In the genomic region with DNA sequence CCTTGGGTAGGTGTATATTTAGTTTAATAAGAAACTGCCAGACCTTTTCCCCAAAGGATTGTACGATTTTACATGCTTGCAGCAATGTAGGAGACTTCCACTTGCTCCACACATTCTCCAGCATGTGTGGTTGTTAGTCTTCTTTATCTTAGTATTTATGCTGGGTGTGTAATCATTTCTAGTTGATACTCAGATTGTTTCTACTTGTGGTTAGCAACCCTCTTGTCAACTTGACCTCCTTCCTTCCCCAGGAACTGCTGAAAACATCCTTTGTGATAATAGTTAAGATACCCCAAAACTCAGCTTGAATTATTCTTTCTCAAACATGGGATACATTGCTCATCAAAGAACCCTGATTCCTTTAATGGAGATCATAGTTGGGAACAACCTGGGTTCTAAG, we compare ENCODE assay signal across 22 cellular contexts. TPM values are rescaled to one million over a fixed set of nuclear protein-coding genes. Genes with fewer than 3 reads are reported as not detected.
DNase-seq lines count a peak whose midpoint lies in the region; ATAC-seq and TF ChIP-seq lines count a peak whose summit lies in the region.
"Had no signal": no experiment of that assay in that cellular context is flagged by ENCODE, and none has a peak within 500 bp of the region (broad histone marks: within the 10 kb centered on the region; RNA-seq: fewer than 3 reads in every experiment).

No MANE protein-coding gene starts in this region.

- H2AK9ac ChIP-seq in IMR-90 (replicated peaks; ENCODE audit: low read depth, low read length, poor library complexity) = no peak overlapping the region

- no peak overlapping the region for H2AK5ac ChIP-seq in IMR-90 (ENCODE audit: low read depth, low read length)

- H3K79me1 ChIP-seq in IMR-90 (ENCODE audit: low read depth in 1 of 2, low read length in 2 of 2) = no peaks in the 10 kb centered on the region

- peak overlapping the region in 2 of 3 donors; percentile 3 to 4 for H3K27ac Mint-ChIP-seq in CD4-positive, CD25-positive, alpha-beta regulatory T cell
- peak overlapping the region in 8 of 10 donors; percentile 1 to 54 (median 22) for H3K27ac Mint-ChIP-seq in naive thymus-derived CD8-positive, alpha-beta T cell
- H3K27ac Mint-ChIP-seq: B cell, CD14-positive monocyte, HFFc6 had no signal

- BruUV-seq in IMR-90 (replicated peaks; lab: Mats Ljungman, UMichigan) = no TSS peak

- H3K56ac ChIP-seq in IMR-90 (ENCODE audit: extremely low read depth, insufficient read depth, low read length) = no peak overlapping the region

- H3K9me1 ChIP-seq in IMR-90 (ENCODE audit: insufficient read depth, low read length) = peaks cover 5% of the 10 kb centered on the region; the same call in 1 of the 2 replicates

- no peak overlapping the region for H3K23ac ChIP-seq in IMR-90 (ENCODE audit: low read depth, low read length)

- H4K91ac ChIP-seq in IMR-90 (ENCODE audit: insufficient read depth, low read depth, low read length) = no peak overlapping the region

- intact Hi-C loops in IMR-90 (cut with micrococcal nuclease) = no loop called here

- no peak overlapping the region for H2BK20ac ChIP-seq in IMR-90 (ENCODE audit: low read depth, low read length)

- CTCF ChIA-PET in IMR-90 (lab: Yijun Ruan, JAX) = no interaction called here

- peaks cover 0 to 4% (median 0%) of the 10 kb centered on the region in 7 donors for H3K9me3 Mint-ChIP-seq in CD4-positive, CD25-positive, alpha-beta regulatory T cell
- peaks cover 0 to 18% (median 4%) of the 10 kb centered on the region in 9 donors for H3K9me3 Mint-ChIP-seq in naive thymus-derived CD8-positive, alpha-beta T cell
- H3K9me3 Mint-ChIP-seq: H9, HFFc6 had no signal

- H3K9ac ChIP-seq in IMR-90 (ENCODE audit: low read depth, low read length) = no peak overlapping the region
- H3K9ac ChIP-seq: KMS-11 had no signal

- no peak overlapping the region for H3K18ac ChIP-seq in IMR-90 (ENCODE audit: low read depth, low read length)

- H3K14ac ChIP-seq in IMR-90 (replicated peaks; ENCODE audit: low read depth, low read length) = no peak overlapping the region

- no peaks in the 10 kb centered on the region for H3K9me3 ChIP-seq in CD4-positive, CD25-positive, alpha-beta regulatory T cell (ENCODE audit: control insufficient read depth in 2 of 2, low read length in 2 of 2)
- H3K9me3 ChIP-seq in IMR-90 (ENCODE audit: control insufficient read depth, insufficient read depth, low read length) = no peaks in the 10 kb centered on the region
- H3K9me3 ChIP-seq: Peyer's patch had no signal

- no peak for TF ChIP-seq POLR2A in IMR-90 (IDR thresholded peaks at IDR 0.05; ENCODE audit: low read depth, low read length)

- no peak for TF ChIP-seq CTCF in IMR-90 (conservative IDR thresholded peaks at IDR 0.05; ENCODE audit: low read depth, low read length)
- no peak for TF ChIP-seq CTCF in choroid plexus epithelial cell (conservative IDR thresholded peaks at IDR 0.05; ENCODE audit: low read depth, low read length)

- H3K4me3 ChIP-seq in CD4-positive, CD25-positive, alpha-beta regulatory T cell (ENCODE audit: low read depth, low read length) = peak overlapping the region; percentile 23
- no peak overlapping the region for H3K4me3 ChIP-seq in IMR-90 (ENCODE audit: insufficient read depth, low read depth, low read length)
- no peak overlapping the region for H3K4me3 ChIP-seq in choroid plexus epithelial cell (ENCODE audit: low read depth, low read length)
- H3K4me3 ChIP-seq: Peyer's patch had no signal

- H3K27me3 ChIP-seq in CD4-positive, CD25-positive, alpha-beta regulatory T cell (ENCODE audit: control insufficient read depth, insufficient read depth, low read length) = no peaks in the 10 kb centered on the region
- H3K27me3 ChIP-seq in IMR-90 (ENCODE audit: control insufficient read depth, insufficient read depth, low read length) = no peaks in the 10 kb centered on the region
- H3K27me3 ChIP-seq: Peyer's patch had no signal

- H3K27ac ChIP-seq in CD4-positive, CD25-positive, alpha-beta regulatory T cell (ENCODE audit: insufficient read depth, low read length, poor library complexity, severe bottlenecking) = no peak overlapping the region
- no peak overlapping the region for H3K27ac ChIP-seq in IMR-90 (ENCODE audit: insufficient read depth, low read length)
- H3K27ac ChIP-seq: HL-60, KMS-11, Peyer's patch had no signal

- no peak overlapping the region for H2BK120ac ChIP-seq in IMR-90 (ENCODE audit: low read depth, low read length)

- peak in 1 of 3 donors; percentile 31 for DNase-seq in CD4-positive, CD25-positive, alpha-beta regulatory T cell
- DNase-seq in IMR-90 (peak; percentile 20), choroid plexus epithelial cell (ENCODE audit: low read depth) (peak; percentile 14), NAMALWA (ENCODE audit: low spot score) (no peak), AG20443 (ENCODE audit: low spot score) (no peak), activated gamma-delta T cell treated with Interleukin-2 at 50 U/mL for 16 hours (no peak)
- no peak for DNase-seq in naive thymus-derived CD8-positive, alpha-beta T cell
- DNase-seq: COR-L47, DMS79, H9, HFFc6, NCI-H1105, NCI-H2029 treated with DMSO at 0.1 percent for 48 hours, NCI-H345, NCI-H524, NCI-H774, Peyer's patch had no signal

- H3K4me1 Mint-ChIP-seq in CD4-positive, CD25-positive, alpha-beta regulatory T cell = peaks cover 7 to 24% (median 18%) of the 10 kb centered on the region in 4 donors
- H3K4me1 Mint-ChIP-seq in naive thymus-derived CD8-positive, alpha-beta T cell = peaks cover 2 to 21% (median 14%) of the 10 kb centered on the region in 4 donors
- H3K4me1 Mint-ChIP-seq: B cell had no signal

- H3K36me3 Mint-ChIP-seq in CD4-positive, CD25-positive, alpha-beta regulatory T cell = peaks cover 45% of the 10 kb centered on the region
- peaks cover 24 to 82% (median 66%) of the 10 kb centered on the region in 3 donors for H3K36me3 Mint-ChIP-seq in naive thymus-derived CD8-positive, alpha-beta T cell

- H3K36me3 ChIP-seq in CD4-positive, CD25-positive, alpha-beta regulatory T cell (ENCODE audit: control insufficient read depth, insufficient read depth, low read length) = peaks cover 8% of the 10 kb centered on the region
- no peaks in the 10 kb centered on the region for H3K36me3 ChIP-seq in IMR-90 (ENCODE audit: control insufficient read depth, insufficient read depth, low read length)

- dilution Hi-C loops in IMR-90 (cut with HindIII; ENCODE audit: low sequenced_read_pairs, unreplicated experiment) = no loop called here

- POLR2A ChIA-PET in IMR-90 (lab: Charles Lee; ENCODE audit: unreplicated experiment) = no interaction called here
- POLR2A ChIA-PET in naive thymus-derived CD8-positive, alpha-beta T cell (lab: Charles Lee) = no interaction called here

- no peak overlapping the region for H3K4ac ChIP-seq in IMR-90 (ENCODE audit: low read depth, low read length)

- WGBS in IMR-90 (ENCODE audit: extremely low coverage in 2 of 2, insufficient read length in 1 of 2), 2 experiments = no CpG with 5 or more reads among the region's 1 CpG

- no peak overlapping the region for H3K4me2 ChIP-seq in IMR-90 (ENCODE audit: low read depth, low read length)
- H3K4me2 ChIP-seq: KMS-11 had no signal

- H3K4me3 Mint-ChIP-seq in CD4-positive, CD25-positive, alpha-beta regulatory T cell = no peak overlapping the region
- H3K4me3 Mint-ChIP-seq in naive thymus-derived CD8-positive, alpha-beta T cell = peak overlapping the region in 1 of 10 donors; percentile 8
- H3K4me3 Mint-ChIP-seq: B cell, CD14-positive monocyte, H9, HFFc6 had no signal

- no peak overlapping the region for H2BK15ac ChIP-seq in IMR-90 (ENCODE audit: low read depth, low read length)

- peaks cover 10% of the 10 kb centered on the region for H3K4me1 ChIP-seq in CD4-positive, CD25-positive, alpha-beta regulatory T cell (ENCODE audit: control insufficient read depth, insufficient read depth, low read length, poor library complexity, severe bottlenecking)
- peaks cover 2% of the 10 kb centered on the region for H3K4me1 ChIP-seq in IMR-90 (ENCODE audit: control insufficient read depth, insufficient read depth, low read length)

- H4K20me1 ChIP-seq in IMR-90 (ENCODE audit: insufficient read depth, low read length) = no peaks in the 10 kb centered on the region

- in situ Hi-C loops in IMR-90 (cut with MboI; ENCODE audit: low sequenced_read_pairs) = no loop called here

- no peak overlapping the region for H2AFZ ChIP-seq in IMR-90 (replicated peaks; ENCODE audit: low read length, poor library complexity)

- H4K8ac ChIP-seq in IMR-90 (ENCODE audit: low read depth in 2 of 2, low read length in 2 of 2) = no peak overlapping the region

- H2BK5ac ChIP-seq in IMR-90 (ENCODE audit: low read depth, low read length, poor library complexity, severe bottlenecking) = no peak overlapping the region

- ATAC-seq in CD4-positive, CD25-positive, alpha-beta regulatory T cell (ENCODE audit: low read depth in 2 of 2) = no peak
- no peak for ATAC-seq in IMR-90 (ENCODE audit: low read depth)
- ATAC-seq in naive thymus-derived CD8-positive, alpha-beta T cell = no peak
- ATAC-seq: SK-N-SH treated with all-trans-retinoic acid at 6 μM for 48 hours had no signal

- H3K27me3 Mint-ChIP-seq in CD4-positive, CD25-positive, alpha-beta regulatory T cell = no peaks in the 10 kb centered on the region
- no peaks in the 10 kb centered on the region for H3K27me3 Mint-ChIP-seq in naive thymus-derived CD8-positive, alpha-beta T cell
- H3K27me3 Mint-ChIP-seq: B cell had no signal

- TF ChIP-seq RAD21 in IMR-90 (IDR thresholded peaks at IDR 0.05; ENCODE audit: low read length) = no peak

- no peak overlapping the region for H4K5ac ChIP-seq in IMR-90 (ENCODE audit: low read depth, low read length)

RNA-seq across cellular contexts. Expression of a gene that starts 37.2 kb away (rescaled TPM):
- 0.94 TPM for total RNA-seq in CD4-positive, CD25-positive, alpha-beta regulatory T cell
- polyA plus RNA-seq in CD4-positive, CD25-positive, alpha-beta regulatory T cell = under 1 TPM in 2 of 4 donors, not detected in 2; 0.09 to 0.20 TPM
- total RNA-seq in IMR-90 (2012; rRNA removed) = 103 and 119 TPM in 2 replicates
- 48.8 and 53.2 TPM in 2 replicates for polyA plus RNA-seq in IMR-90 (2012; rRNA removed)
- 55.0 and 65.2 TPM in 2 replicates for polyA plus RNA-seq in IMR-90 (2012; cell fraction: cytosol; rRNA removed)
- 16.5 and 30.7 TPM in 2 replicates for polyA plus RNA-seq in IMR-90 (2012; cell fraction: nucleus; rRNA removed; ENCODE audit: low replicate concordance)
- under 1 TPM; 0.38 to 0.47 TPM for total RNA-seq in naive thymus-derived CD8-positive, alpha-beta T cell
- polyA plus RNA-seq in naive thymus-derived CD8-positive, alpha-beta T cell = under 1 TPM in 1 of 3 donors, not detected in 2; 0.09 TPM
- total RNA-seq: B cell had no signal

RNA-seq across cellular contexts. Expression of a gene that starts 51.1 kb away (rescaled TPM):
- 18.4 TPM for total RNA-seq in CD4-positive, CD25-positive, alpha-beta regulatory T cell
- polyA plus RNA-seq in CD4-positive, CD25-positive, alpha-beta regulatory T cell = 10 to 100 TPM; 10.3 to 16.0 (median 12.3) TPM
- total RNA-seq in IMR-90 (2012; rRNA removed) = 13.1 and 22.8 TPM in 2 replicates
- polyA plus RNA-seq in IMR-90 (2012; rRNA removed) = 5.0 and 6.7 TPM in 2 replicates
- polyA plus RNA-seq in IMR-90 (2012; cell fraction: cytosol; rRNA removed) = 0.98 and 1.5 TPM in 2 replicates
- 1.9 and 10.9 TPM in 2 replicates for polyA plus RNA-seq in IMR-90 (2012; cell fraction: nucleus; rRNA removed; ENCODE audit: low replicate concordance)
- total RNA-seq in naive thymus-derived CD8-positive, alpha-beta T cell = 10 to 100 TPM; 25.9 to 36.6 TPM
- polyA plus RNA-seq in naive thymus-derived CD8-positive, alpha-beta T cell = 10 to 100 TPM; 14.3 to 18.5 (median 14.9) TPM

RNA-seq across cellular contexts. Expression of a gene that starts 51.3 kb away (rescaled TPM):
- total RNA-seq in CD4-positive, CD25-positive, alpha-beta regulatory T cell = 19.7 TPM
- 10 to 100 TPM; 12.6 to 27.3 (median 19.9) TPM for polyA plus RNA-seq in CD4-positive, CD25-positive, alpha-beta regulatory T cell
- 10.6 and 20.0 TPM in 2 replicates for total RNA-seq in IMR-90 (2012; rRNA removed)
- polyA plus RNA-seq in IMR-90 (2012; rRNA removed) = 6.4 and 6.9 TPM in 2 replicates
- polyA plus RNA-seq in IMR-90 (2012; cell fraction: cytosol; rRNA removed) = 2.0 and 4.4 TPM in 2 replicates
- 1.8 and 5.5 TPM in 2 replicates for polyA plus RNA-seq in IMR-90 (2012; cell fraction: nucleus; rRNA removed; ENCODE audit: low replicate concordance)
- 10 to 100 TPM; 18.3 to 21.0 TPM for total RNA-seq in naive thymus-derived CD8-positive, alpha-beta T cell
- 10 to 100 TPM in 2 of 3 donors, 1 to 10 TPM in 1; 9.1 to 20.6 (median 10.6) TPM for polyA plus RNA-seq in naive thymus-derived CD8-positive, alpha-beta T cell

Comparison
In these comparisons a context has a peak if more than half of its experiments do, and no peak if none do; other contexts are left out.
1. DNase-seq: peak in IMR-90 (single experiment) and choroid plexus epithelial cell (single experiment); none in naive thymus-derived CD8-positive, alpha-beta T cell (0 of 10), NAMALWA (single experiment), AG20443 (single experiment) and activated gamma-delta T cell treated with Interleukin-2 at 50 U/mL for 16 hours (single experiment).
2. RNA of a gene that starts 37.2 kb away (total RNA-seq): 103 to 119 TPM in IMR-90; 0.94 TPM in CD4-positive, CD25-positive, alpha-beta regulatory T cell (single experiment) and 0.38 to 0.47 TPM in naive thymus-derived CD8-positive, alpha-beta T cell; every median in the first group is over 10 times any median in the second.